In the genomic region with DNA sequence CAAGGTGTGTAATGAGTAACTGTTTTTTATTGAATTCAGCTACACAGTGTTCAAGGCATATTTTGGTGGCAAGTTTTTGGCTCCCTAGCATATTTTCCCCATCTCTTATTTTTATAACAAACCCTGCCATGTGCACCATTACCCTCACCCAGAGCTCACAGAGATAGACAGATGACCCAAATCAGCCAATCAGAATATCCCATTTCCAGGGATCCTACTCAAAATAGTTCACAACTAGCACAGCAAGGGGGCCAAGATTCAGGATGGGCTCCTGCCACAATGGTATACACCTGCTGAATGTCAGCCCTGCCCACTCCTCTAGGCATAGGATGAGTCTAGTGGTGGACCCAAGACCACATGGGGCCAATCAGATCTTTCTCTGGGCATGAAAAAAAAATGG, we compare ENCODE assay signal across 23 cellular contexts.
DNase-seq lines count a peak whose midpoint lies in the region; ATAC-seq, FAIRE-seq and TF ChIP-seq lines count a peak whose summit lies in the region.
"Had no signal": no experiment of that assay in that cellular context is flagged by ENCODE, and none has a peak within 500 bp of the region (broad histone marks: within the 10 kb centered on the region; RNA-seq: fewer than 3 reads in every experiment).

No MANE protein-coding gene starts in this region.

- CTCF ChIA-PET in K562 (lab: Yijun Ruan, JAX; ENCODE audit: low intra/inter-chr PET ratio), result no interaction called here

- H3K4me2 ChIP-seq in K562 (ENCODE audit: insufficient read depth, low read length), result peak overlapping the region; percentile 25; the same call in 1 of the 2 replicates
- no peak overlapping the region for H3K4me2 ChIP-seq in parathyroid adenoma (ENCODE audit: low read length)
- H3K4me2 ChIP-seq: A549; BLaER1 treated with 17β-estradiol and CSF1 and Interleukin-3, amounts not matched to agents 10 nM and 100 nM had no signal

- intact Hi-C loops in K562 (cut with micrococcal nuclease) (no loop called here), transverse colon (cut with DNase I; ENCODE audit: low total_unique reads) (no loop called here)

- TF ChIP-seq POLR2A in K562 (conservative IDR thresholded peaks at IDR 0.05), result no peak
- no peak for TF ChIP-seq POLR2A in transverse colon (IDR thresholded peaks at IDR 0.05)

- H3K27ac ChIP-seq in K562 (ENCODE audit: extremely low read depth, low read depth, low read length) (peak overlapping the region; percentile 23; the same call in 1 of the 3 replicates), parathyroid adenoma (peak overlapping the region; percentile 52), transverse colon (no peak overlapping the region)
- H3K27ac ChIP-seq: 22Rv1; A549; BLaER1 treated with 17β-estradiol and CSF1 and Interleukin-3, amounts not matched to agents 10 nM and 100 nM; C4-2B had no signal

- peak; percentile 73 for DNase-seq in NCI-H2171 treated with DMSO at 0.1 percent for 48 hours (lab: John Stamatoyannopoulos, UW)
- no peak for DNase-seq in NCI-H2171 (lab: John Stamatoyannopoulos, UW)
- DNase-seq in K562 (ENCODE audit: extremely low read depth in 1 of 4, low spot score in 3 of 4), result peak in 3 of 4 experiments; percentile 57 to 72 (median 71)
- no peak for DNase-seq in HTR-8/SVneo (ENCODE audit: insufficient read length, low spot score)
- DNase-seq in transverse colon, result no peak
- DNase-seq: AML-193; Caco-2; Calu3; CD4-positive, alpha-beta T cell; CD8-positive, alpha-beta T cell; DMS79 treated with DMSO at 0.1 percent for 48 hours; GDM1 had no signal

- ATAC-seq in K562, result peak; percentile 6
- ATAC-seq in GM18870 (IDR thresholded peaks at IDR 0.05; ENCODE audit: unreplicated experiment), result no peak
- ATAC-seq: A549; CD8-positive, alpha-beta T cell; GM12878 had no signal

- H2AFZ ChIP-seq in K562 (ENCODE audit: low read depth, low read length) (0 out of 2 replicates have a peak overlapping the region, but pooled peaks have one; percentile 10), parathyroid adenoma (peak overlapping the region; percentile 56)

- no peaks in the 10 kb centered on the region for H3K27me3 ChIP-seq in K562 (ENCODE audit: control insufficient read depth in 2 of 2, insufficient read depth in 2 of 2, low read length in 2 of 2)
- no peaks in the 10 kb centered on the region for H3K27me3 ChIP-seq in parathyroid adenoma (ENCODE audit: control insufficient read depth, insufficient read depth, low read length)
- H3K27me3 ChIP-seq in transverse colon, result no peaks in the 10 kb centered on the region
- H3K27me3 ChIP-seq: BLaER1 treated with 17β-estradiol and CSF1 and Interleukin-3, amounts not matched to agents 10 nM and 100 nM had no signal

- no peaks in the 10 kb centered on the region for H3K9me3 ChIP-seq in K562 (replicated peaks; ENCODE audit: control insufficient read depth, insufficient read depth, low read depth, low read length)
- H3K9me3 ChIP-seq in parathyroid adenoma (ENCODE audit: control insufficient read depth, low read length), result no peaks in the 10 kb centered on the region
- no peaks in the 10 kb centered on the region for H3K9me3 ChIP-seq in transverse colon
- H3K9me3 ChIP-seq: A549; BLaER1 treated with 17β-estradiol and CSF1 and Interleukin-3, amounts not matched to agents 10 nM and 100 nM; Caco-2 had no signal

- H3K4me3 ChIP-seq in K562 (no peak overlapping the region), parathyroid adenoma (ENCODE audit: low read depth, low read length) (no peak overlapping the region), transverse colon (no peak overlapping the region)
- H3K4me3 ChIP-seq: A549; BLaER1 treated with 17β-estradiol and CSF1 and Interleukin-3, amounts not matched to agents 10 nM and 100 nM; GM12878 had no signal

- H4K20me1 ChIP-seq in K562 (replicated peaks; ENCODE audit: control insufficient read depth, insufficient read depth, low read length), result no peaks in the 10 kb centered on the region
- H4K20me1 ChIP-seq: BLaER1 treated with 17β-estradiol and CSF1 and Interleukin-3, amounts not matched to agents 10 nM and 100 nM had no signal

- FAIRE-seq in K562 (lab: Jason Lieb, UNC), result peak; percentile 6
- no peak for FAIRE-seq in HTR-8/SVneo (lab: Jason Lieb, UNC)
- FAIRE-seq: A549, D721Med, GM12878, GM12892, GM18507, GM19239 had no signal

- H3K4me1 ChIP-seq in K562 (replicated peaks in 1 of 2; ENCODE audit: control insufficient read depth in 2 of 2, insufficient read depth in 2 of 2, low read length in 2 of 2) (peaks cover 3 to 52% of the 10 kb centered on the region in 2 experiments; a peak in 3 of 5 replicates), parathyroid adenoma (peaks cover 24% of the 10 kb centered on the region), transverse colon (no peaks in the 10 kb centered on the region)
- H3K4me1 ChIP-seq: A549, Caco-2 had no signal

- TF ChIP-seq RAD21 in K562 (CRISPR knock-in tag; conservative IDR thresholded peaks at IDR 0.05 in 1 of 2, IDR thresholded peaks at IDR 0.05 in 1 of 2), result no peak

- TF ChIP-seq CTCF in K562 (IDR thresholded peaks at IDR 0.05 in 2 of 3, conservative IDR thresholded peaks at IDR 0.05 in 1 of 3; ENCODE audit: insufficient read depth in 2 of 3, low read depth in 1 of 3, low read length in 3 of 3) (no peak), parathyroid adenoma (IDR thresholded peaks at IDR 0.05) (no peak), transverse colon (IDR thresholded peaks at IDR 0.05) (no peak)

- in situ Hi-C loops in K562 (cut with MboI) (no loop called here), transverse colon (cut with MboI; ENCODE audit: low pct_ligation_motif_present in 1 of 4, low pct_unique_long_range_greater_than_20kb in 1 of 4, low sequenced_read_pairs in 3 of 4) (no loop called here)

- H3K36me3 ChIP-seq in K562 (ENCODE audit: control insufficient read depth, insufficient read depth, low read length), result no peaks in the 10 kb centered on the region
- no peaks in the 10 kb centered on the region for H3K36me3 ChIP-seq in parathyroid adenoma (ENCODE audit: control insufficient read depth, insufficient read depth, low read length)
- no peaks in the 10 kb centered on the region for H3K36me3 ChIP-seq in transverse colon
- H3K36me3 ChIP-seq: BLaER1 treated with 17β-estradiol and CSF1 and Interleukin-3, amounts not matched to agents 10 nM and 100 nM had no signal

- BruUV-seq in K562 (replicated peaks; lab: Mats Ljungman, UMichigan), result no TSS peak

- H3K79me2 ChIP-seq in K562 (ENCODE audit: control insufficient read depth, insufficient read depth, low read length) (no peaks in the 10 kb centered on the region), parathyroid adenoma (no peaks in the 10 kb centered on the region)

- POLR2A ChIA-PET in K562 (lab: Yijun Ruan, JAX), result interaction anchor here (1.2 to 1.5 kb wide), 4 partner anchors 9 to 21 kb away, joined by 3 to 5 read pairs (median 4); no protein-coding TSS in a partner anchor

- no peaks in the 10 kb centered on the region for H3K9me1 ChIP-seq in K562 (ENCODE audit: control insufficient read depth, insufficient read depth, low read length)

- H3K9ac ChIP-seq in K562 (ENCODE audit: insufficient read depth in 1 of 2, low read depth in 2 of 2, low read length in 2 of 2) (no peak overlapping the region), parathyroid adenoma (no peak overlapping the region)
- H3K9ac ChIP-seq: BLaER1 treated with 17β-estradiol and CSF1 and Interleukin-3, amounts not matched to agents 10 nM and 100 nM had no signal

- no peak for TF ChIP-seq EP300 in K562 (IDR thresholded peaks at IDR 0.05; ENCODE audit: low read length)
- no peak for TF ChIP-seq EP300 in transverse colon (IDR thresholded peaks at IDR 0.05; ENCODE audit: low read depth)

TF ChIP-seq in K562, 482 proteins besides CTCF, POLR2A, EP300 and RAD21 (continues in another document):
- TF ChIP-seq ZNF274 (IDR thresholded peaks at IDR 0.05; ENCODE audit: borderline replicate concordance, low read depth, low read length), result no peak

Comparison
In these comparisons a context has a peak if more than half of its experiments do, and no peak if none do; other contexts are left out.
1. DNase-seq: peak in NCI-H2171 treated with DMSO at 0.1 percent for 48 hours (single experiment) and K562 (3 of 4); none in NCI-H2171 (single experiment), HTR-8/SVneo (single experiment) and transverse colon (single experiment).
2. H3K27ac ChIP-seq: peak in K562 (single experiment) and parathyroid adenoma (single experiment); none in transverse colon (0 of 4).